In genomic region chr12:31533470-31533869, GRCh38 we compare ENCODE assay signal across 20 cellular contexts. TPM values are rescaled to one million over a fixed set of nuclear protein-coding genes. Genes with fewer than 3 reads are reported as not detected.
"Had no signal": no experiment of that assay in that cellular context is flagged by ENCODE, and none has a peak within 500 bp of the region (broad histone marks: within the 10 kb centered on the region; RNA-seq: fewer than 3 reads in every experiment).

No MANE protein-coding gene starts in this region.

- H3K4me3 ChIP-seq: gastroesophageal sphincter, heart left ventricle, sigmoid colon, tibial artery had no signal

- H3K36me3 ChIP-seq: gastroesophageal sphincter, heart left ventricle, sigmoid colon, tibial artery had no signal

- H3K4me1 ChIP-seq: parathyroid adenoma had no signal

- H3K27ac ChIP-seq: gastroesophageal sphincter, heart left ventricle, parathyroid adenoma, sigmoid colon, tibial artery had no signal

- DNase-seq: activated CD4-positive, alpha-beta T cell treated with anti-CD3 and anti-CD28 coated beads, Interleukin-2, amount 10 ng/mL, durations not matched to agents 24 days and 14 days; activated CD8-positive, alpha-beta T cell treated with anti-CD3 and anti-CD28 coated beads for 36 hours; activated naive CD4-positive, alpha-beta T cell treated with Interleukin-2 at 50 U/mL for 16 hours; activated naive CD8-positive, alpha-beta T cell treated with anti-CD3 and anti-CD28 coated beads, Interleukin-2, amount 10 ng/mL, durations not matched to agents 7 days and 5 days; activated T-cell treated with anti-CD3 and anti-CD28 coated beads, Interleukin-2, amount 50 U/mL, for 1 hour; amygdala; cortex of kidney; effector CD4-positive, alpha-beta T cell; heart left ventricle; immature natural killer cell; mesendoderm; natural killer cell; sigmoid colon; stimulated activated naive CD4-positive, alpha-beta T cell treated with Interleukin-2 at 50 U/mL for 16 hours; T-helper 1 cell; T1000; tibial artery had no signal

- H3K27me3 ChIP-seq: gastroesophageal sphincter, heart left ventricle, sigmoid colon, tibial artery had no signal

- H2AFZ ChIP-seq: parathyroid adenoma had no signal

- H3K9ac ChIP-seq: parathyroid adenoma had no signal

- H3K9me3 ChIP-seq: gastroesophageal sphincter, sigmoid colon had no signal

- ATAC-seq: activated CD8-positive, alpha-beta T cell treated with anti-CD3 and anti-CD28 coated beads for 36 hours; esophagus mucosa; gastroesophageal sphincter; heart left ventricle; natural killer cell had no signal

RNA-seq across cellular contexts. Expression of gene DENND5B, which starts 57.5 kb away (rescaled TPM):
- total RNA-seq: activated CD4-positive, alpha-beta T cell treated with anti-CD3 and anti-CD28 coated beads, Interleukin-2, amount 10 ng/mL, durations not matched to agents 24 days and 14 days had no signal
